Comparison of ENCODE assay signal across 16 cellular contexts in the genomic region with DNA sequence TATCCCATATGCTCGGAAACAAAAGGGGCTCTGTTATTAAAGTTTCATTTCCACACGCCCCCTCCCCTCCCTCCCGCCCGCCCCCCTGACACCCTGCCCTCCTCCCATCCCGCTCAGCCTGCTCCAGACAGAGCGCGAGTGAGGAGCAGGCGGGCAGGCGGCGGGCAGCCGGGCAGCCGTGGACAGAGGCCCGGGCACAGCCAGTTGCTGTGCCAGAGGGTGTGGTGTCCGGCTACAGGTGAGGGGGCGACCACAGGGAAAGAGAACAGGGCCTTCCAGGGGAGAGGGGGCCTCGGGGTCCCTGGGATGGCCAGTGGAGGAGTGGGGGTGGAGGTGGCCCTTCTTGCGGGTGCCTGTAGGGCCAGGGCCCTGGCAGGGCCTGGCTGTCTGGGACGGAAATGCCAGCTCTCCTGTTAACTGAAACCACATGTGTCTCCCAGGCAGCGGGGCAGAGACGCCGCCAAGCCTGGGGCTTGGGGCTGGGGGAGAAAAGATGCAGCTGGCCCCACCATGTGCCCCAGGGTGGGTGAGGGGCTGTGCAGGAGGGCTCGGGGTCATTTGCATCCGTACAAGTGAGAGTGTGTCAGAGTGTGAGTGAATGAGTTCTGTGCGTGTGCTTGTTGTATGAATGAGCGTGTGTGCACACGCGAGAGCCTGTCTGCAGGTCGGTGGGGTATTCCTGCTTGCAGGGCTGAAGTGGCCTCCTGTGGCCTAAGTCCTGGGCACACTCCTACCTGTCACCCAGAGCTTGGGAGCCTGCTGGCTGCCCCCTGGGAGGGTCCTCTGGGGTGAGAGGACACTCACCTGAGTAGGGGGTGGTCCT. TPM values are rescaled to one million over a fixed set of nuclear protein-coding genes. Genes with fewer than 3 reads are reported as not detected.
DNase-seq lines count a peak whose midpoint lies in the region; ATAC-seq and TF ChIP-seq lines count a peak whose summit lies in the region.
"Had no signal": no experiment of that assay in that cellular context is flagged by ENCODE, and none has a peak within 500 bp of the region (broad histone marks: within the 10 kb centered on the region; RNA-seq: fewer than 3 reads in every experiment).

No MANE protein-coding gene starts in this region.

- no peaks in the 10 kb centered on the region for H3K9me3 ChIP-seq in BLaER1 treated with 17β-estradiol and CSF1 and Interleukin-3, amounts not matched to agents 10 nM and 100 nM (replicated peaks in 1 of 11)
- H3K9me3 ChIP-seq in ascending aorta (no peaks in the 10 kb centered on the region), right cardiac atrium (ENCODE audit: control insufficient read depth, low read length) (no peaks in the 10 kb centered on the region)

- in situ Hi-C loops in ACHN (cut with HindIII; ENCODE audit: low pct_ligation_motif_present, low pct_unique_long_range_greater_than_20kb, low sequenced_read_pairs) = no loop called here

- DNase-seq in ascending aorta (ENCODE audit: low spot score in 2 of 2) (no peak), right cardiac atrium (peak in 1 of 3 donors; percentile 68), ACHN (no peak)
- DNase-seq in activated T-cell treated with anti-CD3 and anti-CD28 coated beads, Interleukin-2, amount 50 U/mL, for 24 hours = no peak
- DNase-seq in activated CD4-positive, CD25-positive, alpha-beta regulatory T cell (lab: John Stamatoyannopoulos, UW) = no peak
- DNase-seq: activated naive CD8-positive, alpha-beta T cell treated with anti-CD3 and anti-CD28 coated beads, Interleukin-2, amount 10 ng/mL, durations not matched to agents 7 days and 5 days; NCI-H1436; SHP77 treated with DMSO at 0.1 percent for 48 hours; stimulated activated CD8-positive, alpha-beta memory T cell treated with anti-CD3 and anti-CD28 coated beads, Interleukin-4, amount 100 ng/mL, for 48 hours had no signal

- H3K36me3 ChIP-seq in BLaER1 treated with 17β-estradiol and CSF1 and Interleukin-3, amounts not matched to agents 10 nM and 100 nM = no peaks in the 10 kb centered on the region
- H3K36me3 ChIP-seq in ascending aorta = no peaks in the 10 kb centered on the region

- H4K20me1 ChIP-seq in BLaER1 treated with 17β-estradiol and CSF1 and Interleukin-3, amounts not matched to agents 10 nM and 100 nM = no peaks in the 10 kb centered on the region

- peak overlapping the region in 9 of 11 experiments; percentile 25 to 90 (median 82); a peak in 17 of 22 replicates for H3K27ac ChIP-seq in BLaER1 treated with 17β-estradiol and CSF1 and Interleukin-3, amounts not matched to agents 10 nM and 100 nM
- H3K27ac ChIP-seq in ascending aorta (peak overlapping the region; percentile 92 to 96), right cardiac atrium (ENCODE audit: low read length) (peak overlapping the region; percentile 55), skin epidermis (peak overlapping the region in 13 of 21 experiments; percentile 12 to 79 (median 64))

- no peaks in the 10 kb centered on the region for H3K4me1 Mint-ChIP-seq in activated T-cell treated with anti-CD3 and anti-CD28 coated beads, Interleukin-2, amount 50 U/mL, for 24 hours (ENCODE audit: low read depth)
- H3K4me1 Mint-ChIP-seq: activated naive CD8-positive, alpha-beta T cell treated with anti-CD3 and anti-CD28 coated beads, Interleukin-2, amount 10 ng/mL, durations not matched to agents 7 days and 5 days had no signal

- no peak for TF ChIP-seq CTCF in ascending aorta (IDR thresholded peaks at IDR 0.05)

- H3K4me1 ChIP-seq in BLaER1 treated with 17β-estradiol and CSF1 and Interleukin-3, amounts not matched to agents 10 nM and 100 nM = peaks cover 37 to 97% (median 75%) of the 10 kb centered on the region in 10 experiments
- H3K4me1 ChIP-seq in ascending aorta (peaks cover 35 to 76% of the 10 kb centered on the region in 2 donors), right cardiac atrium (ENCODE audit: control insufficient read depth, insufficient read depth, low read length) (peaks cover 17% of the 10 kb centered on the region)

- H3K4me3 ChIP-seq in BLaER1 treated with 17β-estradiol and CSF1 and Interleukin-3, amounts not matched to agents 10 nM and 100 nM = peak overlapping the region in 7 of 10 experiments; percentile 9 to 44 (median 35); a peak in 9 of 20 replicates
- H3K4me3 ChIP-seq in ascending aorta = peak overlapping the region in 1 of 2 donors; percentile 50
- H3K4me3 ChIP-seq in right cardiac atrium (ENCODE audit: low read length) = peak overlapping the region; percentile 11
- peak overlapping the region in 2 of 7 experiments; percentile 12 to 26 for H3K4me3 ChIP-seq in skin epidermis

- 0 out of 22 replicates have a peak, but pooled peaks cover 0 to 4% (median 0%) of the 10 kb centered on the region in 11 experiments for H3K27me3 ChIP-seq in BLaER1 treated with 17β-estradiol and CSF1 and Interleukin-3, amounts not matched to agents 10 nM and 100 nM
- no peaks in the 10 kb centered on the region for H3K27me3 ChIP-seq in ascending aorta
- no peaks in the 10 kb centered on the region for H3K27me3 ChIP-seq in right cardiac atrium (ENCODE audit: control insufficient read depth, insufficient read depth)

- 56% methylated on average over 28 of the region's 28 CpGs for WGBS in right cardiac atrium

- intact Hi-C loops in ascending aorta (cut with DNase I) = loop anchor here (1.0 to 5.0 kb wide), 3 partner anchors 8 to 41 kb away; a partner anchor contains a TSS
- intact Hi-C loops in right cardiac atrium (cut with DNase I) = no loop called here

- H3K36me3 Mint-ChIP-seq in activated T-cell treated with anti-CD3 and anti-CD28 coated beads, Interleukin-2, amount 50 U/mL, for 24 hours (ENCODE audit: low read depth) = no peaks in the 10 kb centered on the region
- H3K36me3 Mint-ChIP-seq: activated naive CD8-positive, alpha-beta T cell treated with anti-CD3 and anti-CD28 coated beads, Interleukin-2, amount 10 ng/mL, durations not matched to agents 7 days and 5 days; IgD-negative memory B cell had no signal

- ATAC-seq in right cardiac atrium = peak; percentile 9 to 41
- no peak for ATAC-seq in GM18519 (IDR thresholded peaks at IDR 0.05; ENCODE audit: low FRiP score, unreplicated experiment)

- no peaks in the 10 kb centered on the region for H3K27me3 Mint-ChIP-seq in activated T-cell treated with anti-CD3 and anti-CD28 coated beads, Interleukin-2, amount 50 U/mL, for 24 hours
- H3K27me3 Mint-ChIP-seq: activated naive CD8-positive, alpha-beta T cell treated with anti-CD3 and anti-CD28 coated beads, Interleukin-2, amount 10 ng/mL, durations not matched to agents 7 days and 5 days; dendritic cell treated with granulocyte-macrophage colony-stimulating factor and Interleukin-4, amounts not matched to agents 40 ng/mL and 50 ng/mL, for 4 days had no signal

- H3K27ac Mint-ChIP-seq in activated T-cell treated with anti-CD3 and anti-CD28 coated beads, Interleukin-2, amount 50 U/mL, for 24 hours = no peak overlapping the region
- H3K27ac Mint-ChIP-seq: activated naive CD8-positive, alpha-beta T cell treated with anti-CD3 and anti-CD28 coated beads, Interleukin-2, amount 10 ng/mL, durations not matched to agents 7 days and 5 days; dendritic cell treated with granulocyte-macrophage colony-stimulating factor and Interleukin-4, amounts not matched to agents 40 ng/mL and 50 ng/mL, for 4 days; IgD-negative memory B cell had no signal

- no peak overlapping the region for H3K4me3 Mint-ChIP-seq in activated T-cell treated with anti-CD3 and anti-CD28 coated beads, Interleukin-2, amount 50 U/mL, for 24 hours
- H3K4me3 Mint-ChIP-seq: activated naive CD8-positive, alpha-beta T cell treated with anti-CD3 and anti-CD28 coated beads, Interleukin-2, amount 10 ng/mL, durations not matched to agents 7 days and 5 days; dendritic cell treated with granulocyte-macrophage colony-stimulating factor and Interleukin-4, amounts not matched to agents 40 ng/mL and 50 ng/mL, for 4 days; IgD-negative memory B cell had no signal

- H3K4me2 ChIP-seq in BLaER1 treated with 17β-estradiol and CSF1 and Interleukin-3, amounts not matched to agents 10 nM and 100 nM = peak overlapping the region; percentile 49 to 98 (median 89)

- no peaks in the 10 kb centered on the region for H3K9me3 Mint-ChIP-seq in activated T-cell treated with anti-CD3 and anti-CD28 coated beads, Interleukin-2, amount 50 U/mL, for 24 hours
- H3K9me3 Mint-ChIP-seq: activated naive CD8-positive, alpha-beta T cell treated with anti-CD3 and anti-CD28 coated beads, Interleukin-2, amount 10 ng/mL, durations not matched to agents 7 days and 5 days; dendritic cell treated with granulocyte-macrophage colony-stimulating factor and Interleukin-4, amounts not matched to agents 40 ng/mL and 50 ng/mL, for 4 days; IgD-negative memory B cell had no signal

- H3K9ac ChIP-seq in BLaER1 treated with 17β-estradiol and CSF1 and Interleukin-3, amounts not matched to agents 10 nM and 100 nM = peak overlapping the region; percentile 42 to 82 (median 73); a peak in 19 of 22 replicates

RNA-seq across cellular contexts. Expression of a gene that starts 39.3 kb away (rescaled TPM):
- total RNA-seq in ascending aorta (128 TPM), right cardiac atrium (100 to 1,000 TPM; 552 to 675 (median 584) TPM)
- polyA plus RNA-seq in right cardiac atrium = 625 TPM
- polyA plus RNA-seq: neural cell had no signal

RNA-seq across cellular contexts. Expression of a gene that starts 59.9 kb away (rescaled TPM):
- total RNA-seq in ascending aorta = 1.1 TPM
- 1 to 10 TPM; 4.0 to 9.3 (median 5.2) TPM for total RNA-seq in right cardiac atrium
- polyA plus RNA-seq in right cardiac atrium = 3.3 TPM
- total RNA-seq: G401 had no signal
- polyA plus RNA-seq: IgD-negative memory B cell, neural cell had no signal
